ENCODE assay signal across 10 cellular contexts in genomic region chr1:9835404-9835757, GRCh38. TPM values are rescaled to one million over a fixed set of nuclear protein-coding genes. Genes with fewer than 3 reads are reported as not detected.
DNase-seq lines count a peak whose midpoint lies in the region; ATAC-seq, FAIRE-seq and TF ChIP-seq lines count a peak whose summit lies in the region.
"Had no signal": no experiment of that assay in that cellular context is flagged by ENCODE, and none has a peak within 500 bp of the region (broad histone marks: within the 10 kb centered on the region; RNA-seq: fewer than 3 reads in every experiment).

No MANE protein-coding gene starts in this region.

- intact Hi-C loops in posterior vena cava (cut with DNase I): no loop called here
- intact Hi-C loops in CD4-positive, alpha-beta T cell (cut with DNase I, micrococcal nuclease): no loop called here

- H3K27ac Mint-ChIP-seq in CD4-positive, alpha-beta T cell: no peak overlapping the region
- H3K27ac Mint-ChIP-seq: activated naive CD4-positive, alpha-beta T cell treated with anti-CD3 and anti-CD28 coated beads, Interleukin-2, amount 10 ng/mL, durations not matched to agents 7 days and 5 days had no signal

- ATAC-seq in GM18517 (IDR thresholded peaks at IDR 0.05; ENCODE audit: unreplicated experiment): no peak
- no peak for ATAC-seq in CD4-positive, alpha-beta T cell (ENCODE audit: poor library complexity)

- POLR2A ChIA-PET in CD4-positive, alpha-beta T cell (lab: Charles Lee): no interaction called here

- H3K4me1 Mint-ChIP-seq in CD4-positive, alpha-beta T cell (ENCODE audit: low read depth): no peaks in the 10 kb centered on the region
- H3K4me1 Mint-ChIP-seq: activated naive CD4-positive, alpha-beta T cell treated with anti-CD3 and anti-CD28 coated beads, Interleukin-2, amount 10 ng/mL, durations not matched to agents 7 days and 5 days had no signal

- H3K9me3 ChIP-seq in iPS-20b (ENCODE audit: insufficient read depth, low read depth, low read length): no peaks in the 10 kb centered on the region
- no peaks in the 10 kb centered on the region for H3K9me3 ChIP-seq in CD4-positive, alpha-beta T cell (ENCODE audit: control insufficient read depth, low read length)

- no peaks in the 10 kb centered on the region for H3K27me3 ChIP-seq in bronchial epithelial cell (ENCODE audit: control insufficient read depth, insufficient read depth, low read length)
- H3K27me3 ChIP-seq in iPS-20b (ENCODE audit: insufficient read depth, low read length): no peaks in the 10 kb centered on the region; the same call in 1 of the 2 replicates
- H3K27me3 ChIP-seq in CD4-positive, alpha-beta T cell (ENCODE audit: control insufficient read depth, insufficient read depth, low read length): no peaks in the 10 kb centered on the region

- no peak overlapping the region for H3K27ac ChIP-seq in iPS-20b (ENCODE audit: low read length)
- no peak overlapping the region for H3K27ac ChIP-seq in CD4-positive, alpha-beta T cell (ENCODE audit: low read depth, low read length)

- H3K9ac ChIP-seq in iPS-20b (ENCODE audit: low read depth, low read length): peak overlapping the region; percentile 39; the same call in 1 of the 2 replicates

- no peaks in the 10 kb centered on the region for H3K36me3 ChIP-seq in bronchial epithelial cell (ENCODE audit: control insufficient read depth, insufficient read depth, low read length)
- H3K36me3 ChIP-seq in iPS-20b (ENCODE audit: insufficient read depth, low read depth, low read length): no peaks in the 10 kb centered on the region

- H3K4me3 Mint-ChIP-seq in CD4-positive, alpha-beta T cell: no peak overlapping the region
- H3K4me3 Mint-ChIP-seq: activated naive CD4-positive, alpha-beta T cell treated with anti-CD3 and anti-CD28 coated beads, Interleukin-2, amount 10 ng/mL, durations not matched to agents 7 days and 5 days had no signal

- no peaks in the 10 kb centered on the region for H3K27me3 Mint-ChIP-seq in CD4-positive, alpha-beta T cell

- peak overlapping the region; percentile 9 for H3K4me3 ChIP-seq in bronchial epithelial cell (ENCODE audit: low read depth, low read length)
- peak overlapping the region; percentile 43; the same call in 1 of the 2 replicates for H3K4me3 ChIP-seq in iPS-20b (ENCODE audit: low read length)

- CTCF ChIA-PET in CD4-positive, alpha-beta T cell (lab: Charles Lee): no interaction called here

- peaks cover 11% of the 10 kb centered on the region; the same call in 1 of the 2 replicates for H3K4me1 ChIP-seq in iPS-20b (ENCODE audit: insufficient read depth, low read length)

- H3K36me3 Mint-ChIP-seq in CD4-positive, alpha-beta T cell (ENCODE audit: low read depth): no peaks in the 10 kb centered on the region
- H3K36me3 Mint-ChIP-seq: activated naive CD4-positive, alpha-beta T cell treated with anti-CD3 and anti-CD28 coated beads, Interleukin-2, amount 10 ng/mL, durations not matched to agents 7 days and 5 days had no signal

- peak; percentile 3 for DNase-seq in GM03348 (ENCODE audit: low spot score)
- no peak for DNase-seq in bronchial epithelial cell (ENCODE audit: low read depth)
- peak; percentile 47 for DNase-seq in posterior vena cava (ENCODE audit: low spot score)
- DNase-seq in NCI-H187 treated with DMSO at 0.1 percent for 48 hours (lab: John Stamatoyannopoulos, UW): no peak
- DNase-seq in CD4-positive, alpha-beta T cell: no peak
- DNase-seq in AG08396 (ENCODE audit: low spot score): no peak
- DNase-seq: activated naive CD4-positive, alpha-beta T cell treated with anti-CD3 and anti-CD28 coated beads, Interleukin-2, amount 10 ng/mL, durations not matched to agents 7 days and 5 days; NCI-H1092 treated with DMSO at 0.1 percent for 48 hours had no signal

- no peak for TF ChIP-seq CTCF in bronchial epithelial cell (IDR thresholded peaks at IDR 0.05; ENCODE audit: insufficient read depth, low read length, severe bottlenecking)
- no peak for TF ChIP-seq CTCF in CD4-positive, alpha-beta T cell (IDR thresholded peaks at IDR 0.05)

- no peak for FAIRE-seq in bronchial epithelial cell (lab: Jason Lieb, UNC)

- no peaks in the 10 kb centered on the region for H3K9me3 Mint-ChIP-seq in CD4-positive, alpha-beta T cell
- H3K9me3 Mint-ChIP-seq: activated naive CD4-positive, alpha-beta T cell treated with anti-CD3 and anti-CD28 coated beads, Interleukin-2, amount 10 ng/mL, durations not matched to agents 7 days and 5 days had no signal

RNA-seq across cellular contexts. Expression of gene CLSTN1, which starts 11.6 kb away (rescaled TPM):
- 131 and 142 TPM in 2 replicates for total RNA-seq in bronchial epithelial cell
- total RNA-seq in posterior vena cava: 10 to 100 TPM; 59.8 to 77.9 TPM
- total RNA-seq in CD4-positive, alpha-beta T cell: 10 to 100 TPM; 66.8 to 68.1 TPM

Comparison
In these comparisons a context has a peak if more than half of its experiments do, and no peak if none do; other contexts are left out.
1. DNase-seq: peak in GM03348 (single experiment) and posterior vena cava (single experiment); none in bronchial epithelial cell (single experiment), NCI-H187 treated with DMSO at 0.1 percent for 48 hours (single experiment), CD4-positive, alpha-beta T cell (0 of 10) and AG08396 (single experiment).